ENCODE assay signal across 14 cellular contexts in the genomic region with DNA sequence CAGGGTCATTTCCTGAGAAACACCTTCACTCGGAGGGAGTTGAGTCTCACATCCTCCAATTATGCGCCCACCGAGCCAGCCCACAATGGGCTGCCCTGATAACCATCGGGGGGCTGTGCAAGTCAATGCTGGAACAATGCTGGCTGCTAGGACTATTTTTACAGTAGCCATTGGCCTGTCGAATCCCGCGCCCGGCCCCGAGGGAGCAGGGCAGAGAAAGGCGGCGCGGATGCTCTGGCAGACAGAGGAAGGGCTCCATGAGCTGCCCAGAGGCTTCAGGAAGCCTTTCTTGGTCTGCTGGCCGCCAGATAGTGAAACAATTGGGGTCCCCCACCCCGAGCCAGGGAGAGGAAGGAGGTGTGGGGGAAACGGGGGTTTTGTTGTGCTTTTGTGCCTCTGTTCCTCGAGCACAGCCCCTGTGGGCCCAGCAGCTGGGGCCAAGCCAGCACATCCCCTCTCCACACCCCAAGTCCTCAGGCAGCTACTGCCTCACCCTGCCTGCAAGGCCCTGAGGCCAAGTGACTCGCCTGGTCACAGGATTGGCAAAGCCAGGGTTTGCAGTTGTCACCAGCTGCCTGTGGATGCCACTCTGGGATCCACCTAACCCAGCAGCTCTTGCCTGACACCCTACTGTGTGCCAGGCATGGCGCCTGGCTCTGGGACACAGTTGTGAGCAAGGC. TPM values are rescaled to one million over a fixed set of nuclear protein-coding genes. Genes with fewer than 3 reads are reported as not detected.
A peak's percentile ranks its signal among the peaks of the same experiment; 100 is the strongest.
DNase-seq lines count a peak whose midpoint lies in the region; TF ChIP-seq lines count a peak whose summit lies in the region.
"Had no signal": no experiment of that assay in that cellular context is flagged by ENCODE, and none has a peak within 500 bp of the region (broad histone marks: within the 10 kb centered on the region; RNA-seq: fewer than 3 reads in every experiment).

No MANE protein-coding gene starts in this region.

- TF ChIP-seq CTCF in endodermal cell (conservative IDR thresholded peaks at IDR 0.05): no peak

- no peaks in the 10 kb centered on the region for H3K9me3 Mint-ChIP-seq in endodermal cell
- H3K9me3 Mint-ChIP-seq: activated naive CD4-positive, alpha-beta T cell treated with anti-CD3 and anti-CD28 coated beads, Interleukin-2, amount 50 U/mL, for 24 hours; memory B cell had no signal

- no peak overlapping the region for H3K9ac ChIP-seq in HUES64 (ENCODE audit: low read depth, low read length)
- no peak overlapping the region for H3K9ac ChIP-seq in endodermal cell (ENCODE audit: extremely low read depth, low read length, poor library complexity, severe bottlenecking)
- H3K9ac ChIP-seq: KMS-11, parathyroid adenoma had no signal

- no peaks in the 10 kb centered on the region for H3K27me3 Mint-ChIP-seq in endodermal cell (ENCODE audit: insufficient read depth)
- H3K27me3 Mint-ChIP-seq: activated naive CD4-positive, alpha-beta T cell treated with anti-CD3 and anti-CD28 coated beads, Interleukin-2, amount 50 U/mL, for 24 hours; memory B cell had no signal

- H3K27me3 ChIP-seq in HUES64 (ENCODE audit: insufficient read depth, low read length) (no peaks in the 10 kb centered on the region), endodermal cell (ENCODE audit: control insufficient read depth, insufficient read depth, low read length, poor library complexity, severe bottlenecking) (no peaks in the 10 kb centered on the region)

- H3K4me1 ChIP-seq in HUES64 (ENCODE audit: insufficient read depth, low read length) (peaks cover 4% of the 10 kb centered on the region; the same call in 1 of the 2 replicates), endodermal cell (ENCODE audit: control insufficient read depth, insufficient read depth, low read length) (no peaks in the 10 kb centered on the region), mesodermal cell (ENCODE audit: control insufficient read depth, insufficient read depth, low read length, poor library complexity, severe bottlenecking) (peaks cover 19% of the 10 kb centered on the region)
- H3K4me1 ChIP-seq: parathyroid adenoma had no signal

- peaks cover 25% of the 10 kb centered on the region for H3K36me3 Mint-ChIP-seq in endodermal cell (ENCODE audit: low read depth)

- H3K27ac Mint-ChIP-seq in endodermal cell: peak overlapping the region; percentile 10
- H3K27ac Mint-ChIP-seq: activated naive CD4-positive, alpha-beta T cell treated with anti-CD3 and anti-CD28 coated beads, Interleukin-2, amount 50 U/mL, for 24 hours had no signal

- H3K27ac ChIP-seq in HUES64 (ENCODE audit: low read depth, low read length): 0 out of 2 replicates have a peak overlapping the region, but pooled peaks have one; percentile 13
- H3K27ac ChIP-seq in endodermal cell (ENCODE audit: low read depth, low read length): peak overlapping the region; percentile 68
- peak overlapping the region; percentile 41 for H3K27ac ChIP-seq in mesodermal cell (ENCODE audit: low read depth, low read length, severe bottlenecking)
- H3K27ac ChIP-seq: KMS-11, parathyroid adenoma, transverse colon had no signal

- H3K4me1 Mint-ChIP-seq in endodermal cell: peaks cover 6% of the 10 kb centered on the region

- no peak overlapping the region for H3K4me3 Mint-ChIP-seq in endodermal cell
- H3K4me3 Mint-ChIP-seq: activated naive CD4-positive, alpha-beta T cell treated with anti-CD3 and anti-CD28 coated beads, Interleukin-2, amount 50 U/mL, for 24 hours; memory B cell had no signal

- H3K9me3 ChIP-seq in HUES64 (ENCODE audit: insufficient read depth, low read depth, low read length) (no peaks in the 10 kb centered on the region), endodermal cell (ENCODE audit: control insufficient read depth, low read length) (no peaks in the 10 kb centered on the region), mesodermal cell (ENCODE audit: control insufficient read depth, low read length) (no peaks in the 10 kb centered on the region)
- H3K9me3 ChIP-seq: transverse colon had no signal

- POLR2A ChIA-PET in HEK293T (lab: Yijun Ruan, JAX): interaction anchor here (0.7 kb wide), 1 partner anchor 11 kb away, joined by 3 read pairs; no protein-coding TSS in a partner anchor

- H3K4me3 ChIP-seq in HUES64 (ENCODE audit: low read length) (no peak overlapping the region), endodermal cell (ENCODE audit: low read length) (no peak overlapping the region), mesodermal cell (ENCODE audit: extremely low read depth, insufficient read depth, low read length, poor library complexity, severe bottlenecking) (no peak overlapping the region)
- H3K4me3 ChIP-seq: transverse colon had no signal

- H3K36me3 ChIP-seq in HUES64 (ENCODE audit: insufficient read depth, low read length) (peaks cover 28% of the 10 kb centered on the region), endodermal cell (ENCODE audit: control insufficient read depth, insufficient read depth, low read length) (peaks cover 13% of the 10 kb centered on the region), mesodermal cell (ENCODE audit: control insufficient read depth, insufficient read depth, low read length) (peaks cover 37% of the 10 kb centered on the region)
- H3K36me3 ChIP-seq: transverse colon had no signal

- 90% methylated on average over 18 of the region's 18 CpGs for WGBS in HUES64
- WGBS in endodermal cell (ENCODE audit: insufficient coverage in 1 of 2, insufficient read length in 1 of 2), 2 experiments: 92 to 93% methylated on average over 13 to 18 of the region's 18 CpGs
- WGBS in mesodermal cell (ENCODE audit: insufficient coverage in 2 of 2), 2 experiments: 86 to 87% methylated on average over 14 to 16 of the region's 18 CpGs

- DNase-seq in AG08395 (ENCODE audit: low spot score): peak; percentile 46
- DNase-seq in endodermal cell: no peak
- DNase-seq in DMS53 (lab: John Stamatoyannopoulos, UW): no peak
- DNase-seq in HEK293T (ENCODE audit: extremely low spot score): no peak
- DNase-seq in NCI-H748 treated with DMSO at 0.1 percent for 48 hours (lab: John Stamatoyannopoulos, UW): no peak
- DNase-seq in central memory CD4-positive, alpha-beta T cell: no peak
- DNase-seq: NCI-H774, transverse colon had no signal

- CTCF ChIA-PET in HEK293T (lab: Yijun Ruan, JAX): interaction anchor here (0.6 kb wide), 1 partner anchor 27 kb away, joined by 3 read pairs; no protein-coding TSS in a partner anchor

TF ChIP-seq in HEK293T, 16 proteins besides CTCF, POLR2A, EP300 and RAD21:
- TF ChIP-seq FOXA1 (IDR thresholded peaks at IDR 0.05): no peak
- TF ChIP-seq, protein P1, sequence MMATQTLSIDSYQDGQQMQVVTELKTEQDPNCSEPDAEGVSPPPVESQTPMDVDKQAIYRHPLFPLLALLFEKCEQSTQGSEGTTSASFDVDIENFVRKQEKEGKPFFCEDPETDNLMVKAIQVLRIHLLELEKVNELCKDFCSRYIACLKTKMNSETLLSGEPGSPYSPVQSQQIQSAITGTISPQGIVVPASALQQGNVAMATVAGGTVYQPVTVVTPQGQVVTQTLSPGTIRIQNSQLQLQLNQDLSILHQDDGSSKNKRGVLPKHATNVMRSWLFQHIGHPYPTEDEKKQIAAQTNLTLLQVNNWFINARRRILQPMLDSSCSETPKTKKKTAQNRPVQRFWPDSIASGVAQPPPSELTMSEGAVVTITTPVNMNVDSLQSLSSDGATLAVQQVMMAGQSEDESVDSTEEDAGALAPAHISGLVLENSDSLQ (IDR thresholded peaks at IDR 0.05): no peak
- no peak for TF ChIP-seq FOXK2 (IDR thresholded peaks at IDR 0.05)
- TF ChIP-seq ELF4 (IDR thresholded peaks at IDR 0.05): no peak
- no peak for TF ChIP-seq SP1 (IDR thresholded peaks at IDR 0.05)
- TF ChIP-seq LEF1 (IDR thresholded peaks at IDR 0.05; ENCODE audit: borderline replicate concordance): no peak
- TF ChIP-seq SUZ12 (IDR thresholded peaks at IDR 0.05): no peak
- no peak for TF ChIP-seq ZNF384 (IDR thresholded peaks at IDR 0.05)
- TF ChIP-seq L3MBTL2 (conservative IDR thresholded peaks at IDR 0.05): no peak
- TF ChIP-seq ARNT (IDR thresholded peaks at IDR 0.05): no peak
- no peak for TF ChIP-seq TARDBP (IDR thresholded peaks at IDR 0.05)
- TF ChIP-seq NFRKB (IDR thresholded peaks at IDR 0.05): no peak
- no peak for TF ChIP-seq FOXM1 (IDR thresholded peaks at IDR 0.05; ENCODE audit: borderline replicate concordance)
- no peak for TF ChIP-seq BHLHE40 (IDR thresholded peaks at IDR 0.05; ENCODE audit: borderline replicate concordance)
- TF ChIP-seq CTBP1 (IDR thresholded peaks at IDR 0.05; ENCODE audit: borderline replicate concordance): no peak
- TF ChIP-seq HDGF (IDR thresholded peaks at IDR 0.05; ENCODE audit: borderline replicate concordance): no peak

RNA-seq across cellular contexts. Expression of a gene that starts 39.0 kb away (rescaled TPM):
- polyA plus RNA-seq in HUES64 (2013, experiment 1 of 2): 35.0 TPM
- polyA plus RNA-seq in HUES64 (2013, experiment 2 of 2): 40.3 TPM
- total RNA-seq in endodermal cell: 10 to 100 TPM; 43.1 to 56.5 TPM
- polyA plus RNA-seq in endodermal cell (2013, experiment 1 of 2): 25.6 TPM
- 24.6 TPM for polyA plus RNA-seq in endodermal cell (2013, experiment 2 of 2)
- 40.6 TPM for polyA plus RNA-seq in mesodermal cell (2013, experiment 1 of 2)
- 33.7 TPM for polyA plus RNA-seq in mesodermal cell (2013, experiment 2 of 2)

Comparison
In these comparisons a context has a peak if more than half of its experiments do, and no peak if none do; other contexts are left out.
1. H3K27ac ChIP-seq: peak in every context shown above with its lines; median percentile 68 in endodermal cell; 41 in mesodermal cell; 13 in HUES64.